In genomic region chr3:123960791-123961507, GRCh38 we compare ENCODE assay signal across 1 cellular context.
TF ChIP-seq lines count a peak whose summit lies in the region.

Gene CCDC14, minus strand, starts transcription at chr3:123961229. Its CDS starts 56 bp downstream, at chr3:123961173.

TF ChIP-seq in SK-N-SH, 30 proteins besides CTCF, POLR2A, EP300 and RAD21 (continued from another document):
- TF ChIP-seq PBX3 (IDR thresholded peaks at IDR 0.05) (0 out of 2 replicates have a peak, but pooled peaks have one; percentile 8), MXI1 (IDR thresholded peaks at IDR 0.05; ENCODE audit: low read depth, low read length) (peak; percentile 74), FOSL2 (IDR thresholded peaks at IDR 0.05; ENCODE audit: borderline replicate concordance, low read depth) (no peak), GABPA (IDR thresholded peaks at IDR 0.05; ENCODE audit: low read depth) (peak; percentile 88), EZH2phosphoT487 (IDR thresholded peaks at IDR 0.05; ENCODE audit: borderline replicate concordance, low read depth) (no peak), NRF1 (IDR thresholded peaks at IDR 0.05; ENCODE audit: low read depth, low read length) (0 out of 2 replicates have a peak, but pooled peaks have one; percentile 34)
